Comparison of ENCODE assay signal across 9 cellular contexts in genomic region chr16:85170066-85171003, GRCh38. TPM values are rescaled to one million over a fixed set of nuclear protein-coding genes. Genes with fewer than 3 reads are reported as not detected.
DNase-seq lines count a peak whose midpoint lies in the region; ATAC-seq and TF ChIP-seq lines count a peak whose summit lies in the region.
"Had no signal": no experiment of that assay in that cellular context is flagged by ENCODE, and none has a peak within 500 bp of the region (broad histone marks: within the 10 kb centered on the region; RNA-seq: fewer than 3 reads in every experiment).

No MANE protein-coding gene starts in this region.

- peak; percentile 85 for DNase-seq in H7
- DNase-seq in ascending aorta (ENCODE audit: low spot score in 2 of 2): no peak
- no peak for DNase-seq in stimulated activated naive B cell treated with anti-CD40 and anti-IgM and Interleukin-4, amounts not matched to agents 10 μg/mL and 1 μg/mL and 100 μg/mL, for 72 hours
- no peak for DNase-seq in immature natural killer cell
- DNase-seq in D341Med (ENCODE audit: low spot score): no peak
- DNase-seq: NCI-H748 treated with DMSO at 0.1 percent for 48 hours had no signal

- no peak overlapping the region for H3K9ac ChIP-seq in iPS-18a (ENCODE audit: low read length)

- peaks cover 0 to 4% of the 10 kb centered on the region in 2 donors for H3K4me1 Mint-ChIP-seq in stimulated activated naive B cell treated with anti-CD40 and anti-IgM and Interleukin-4, amounts not matched to agents 10 μg/mL and 1 μg/mL and 100 μg/mL, for 72 hours
- H3K4me1 Mint-ChIP-seq in immature natural killer cell: no peaks in the 10 kb centered on the region

- H3K27ac Mint-ChIP-seq in stimulated activated naive B cell treated with anti-CD40 and anti-IgM and Interleukin-4, amounts not matched to agents 10 μg/mL and 1 μg/mL and 100 μg/mL, for 72 hours: no peak overlapping the region
- no peak overlapping the region for H3K27ac Mint-ChIP-seq in immature natural killer cell

- H3K4me3 Mint-ChIP-seq in stimulated activated naive B cell treated with anti-CD40 and anti-IgM and Interleukin-4, amounts not matched to agents 10 μg/mL and 1 μg/mL and 100 μg/mL, for 72 hours: peak overlapping the region; percentile 18 to 47
- H3K4me3 Mint-ChIP-seq in immature natural killer cell: peak overlapping the region in 1 of 5 donors; percentile 44

- H3K36me3 ChIP-seq in H7 (replicated peaks; ENCODE audit: control insufficient read depth, insufficient read depth, low read length) (no peaks in the 10 kb centered on the region), ascending aorta (no peaks in the 10 kb centered on the region), iPS-18a (ENCODE audit: control insufficient read depth, low read depth, low read length) (no peaks in the 10 kb centered on the region)

- ATAC-seq in stimulated activated naive B cell treated with anti-CD40 and anti-IgM and Interleukin-4, amounts not matched to agents 10 μg/mL and 1 μg/mL and 100 μg/mL, for 72 hours (replicated peaks): no peak
- ATAC-seq in HG02970 (IDR thresholded peaks at IDR 0.05; ENCODE audit: low FRiP score, unreplicated experiment) (no peak), GM21528 (IDR thresholded peaks at IDR 0.05; ENCODE audit: low FRiP score, unreplicated experiment) (no peak)

- H3K9me3 ChIP-seq in ascending aorta (no peaks in the 10 kb centered on the region), iPS-18a (ENCODE audit: control insufficient read depth, low read depth, low read length) (no peaks in the 10 kb centered on the region)

- H3K27me3 ChIP-seq in H7 (ENCODE audit: control insufficient read depth, insufficient read depth, low read length) (peaks cover 11% of the 10 kb centered on the region), ascending aorta (no peaks in the 10 kb centered on the region), iPS-18a (ENCODE audit: control insufficient read depth, insufficient read depth, low read length) (peaks cover 30% of the 10 kb centered on the region)

- peaks cover 66 to 82% of the 10 kb centered on the region in 2 donors for H3K27me3 Mint-ChIP-seq in stimulated activated naive B cell treated with anti-CD40 and anti-IgM and Interleukin-4, amounts not matched to agents 10 μg/mL and 1 μg/mL and 100 μg/mL, for 72 hours
- H3K27me3 Mint-ChIP-seq in immature natural killer cell (ENCODE audit: low read depth in 3 of 3): peaks cover 9 to 16% (median 9%) of the 10 kb centered on the region in 3 donors

- intact Hi-C loops in ascending aorta (cut with DNase I): loop anchor here (5.0 kb wide), 2 partner anchors 37 to 62 kb away; no protein-coding TSS in a partner anchor

- H3K4me1 ChIP-seq in ascending aorta (peaks cover 9 to 50% of the 10 kb centered on the region in 2 donors), iPS-18a (ENCODE audit: control insufficient read depth, low read depth, low read length) (peaks cover 25% of the 10 kb centered on the region)

- H3K9me3 Mint-ChIP-seq in stimulated activated naive B cell treated with anti-CD40 and anti-IgM and Interleukin-4, amounts not matched to agents 10 μg/mL and 1 μg/mL and 100 μg/mL, for 72 hours: no peaks in the 10 kb centered on the region
- no peaks in the 10 kb centered on the region for H3K9me3 Mint-ChIP-seq in immature natural killer cell

- H3K36me3 Mint-ChIP-seq in stimulated activated naive B cell treated with anti-CD40 and anti-IgM and Interleukin-4, amounts not matched to agents 10 μg/mL and 1 μg/mL and 100 μg/mL, for 72 hours: peaks cover 0 to 1% of the 10 kb centered on the region in 2 donors
- no peaks in the 10 kb centered on the region for H3K36me3 Mint-ChIP-seq in immature natural killer cell

- H3K27ac ChIP-seq in ascending aorta (no peak overlapping the region), iPS-18a (ENCODE audit: low read length) (no peak overlapping the region)

- no peak for TF ChIP-seq CTCF in ascending aorta (IDR thresholded peaks at IDR 0.05)

- H3K4me3 ChIP-seq in H7 (ENCODE audit: insufficient read depth, low read depth, low read length) (peak overlapping the region; percentile 51), ascending aorta (peak overlapping the region; percentile 72 to 78), iPS-18a (ENCODE audit: low read length) (peak overlapping the region; percentile 36)

RNA-seq across cellular contexts. Expression of gene CIBAR2, which starts 58.1 kb away (rescaled TPM):
- not detected in 2 replicates for total RNA-seq in H7 (2014; rRNA removed; shearing (Covaris generic))
- not detected for total RNA-seq in ascending aorta
- polyA plus RNA-seq in immature natural killer cell: under 1 TPM in 1 of 3 donors, not detected in 2; 0.71 TPM
